In genomic region chr18:44098551-44099098, GRCh38 we compare ENCODE assay signal across 9 cellular contexts.
A peak's percentile ranks its signal among the peaks of the same experiment; 100 is the strongest.
DNase-seq lines count a peak whose midpoint lies in the region; ATAC-seq and TF ChIP-seq lines count a peak whose summit lies in the region.
"Had no signal": no experiment of that assay in that cellular context is flagged by ENCODE, and none has a peak within 500 bp of the region (broad histone marks: within the 10 kb centered on the region; RNA-seq: fewer than 3 reads in every experiment).

No MANE protein-coding gene starts in this region.

- no peaks in the 10 kb centered on the region for H3K4me1 ChIP-seq in right lobe of liver
- H3K4me1 ChIP-seq in CD8-positive, alpha-beta memory T cell (ENCODE audit: insufficient read depth, low read length), result no peaks in the 10 kb centered on the region

- 42% methylated on average over 4 of the region's 4 CpGs for WGBS in right lobe of liver (ENCODE audit: insufficient coverage, low coverage, low lambda C conversion rate, missing lambda C conversion rate)

- no peaks in the 10 kb centered on the region; the same call in none of the 2 replicates for H3K27me3 Mint-ChIP-seq in WTC11 (ENCODE audit: low read depth)
- no peaks in the 10 kb centered on the region for H3K27me3 Mint-ChIP-seq in CD8-positive, alpha-beta memory T cell
- no peaks in the 10 kb centered on the region for H3K27me3 Mint-ChIP-seq in CD4-positive, alpha-beta T cell

- no peak overlapping the region for H3K27ac Mint-ChIP-seq in WTC11
- H3K27ac Mint-ChIP-seq in CD8-positive, alpha-beta memory T cell, result no peak overlapping the region
- H3K27ac Mint-ChIP-seq in CD4-positive, alpha-beta T cell, result no peak overlapping the region

- TF ChIP-seq CTCF in WTC11 (IDR thresholded peaks at IDR 0.05) (peak; percentile 25; the same call in 1 of the 2 replicates), right lobe of liver (IDR thresholded peaks at IDR 0.05) (peak; percentile 17 to 34 (median 24))
- no peak for TF ChIP-seq CTCF in CD4-positive, alpha-beta T cell (IDR thresholded peaks at IDR 0.05)

- no peaks in the 10 kb centered on the region for H3K27me3 ChIP-seq in right lobe of liver
- no peaks in the 10 kb centered on the region for H3K27me3 ChIP-seq in CD8-positive, alpha-beta memory T cell (ENCODE audit: insufficient read depth, low read length, poor library complexity, severe bottlenecking)
- no peaks in the 10 kb centered on the region for H3K27me3 ChIP-seq in CD4-positive, alpha-beta T cell (ENCODE audit: control insufficient read depth, insufficient read depth, low read length)

- CTCF ChIA-PET in WTC11 (lab: Charles Lee), result interaction anchor here (1.0 kb wide), 1 partner anchor 437 kb away, joined by 3 read pairs; no protein-coding TSS in a partner anchor
- CTCF ChIA-PET in CD8-positive, alpha-beta memory T cell (lab: Charles Lee), result no interaction called here
- CTCF ChIA-PET in CD4-positive, alpha-beta T cell (lab: Charles Lee), result no interaction called here

- H3K36me3 ChIP-seq in right lobe of liver, result no peaks in the 10 kb centered on the region
- H3K36me3 ChIP-seq in CD8-positive, alpha-beta memory T cell (ENCODE audit: insufficient read depth, low read length), result no peaks in the 10 kb centered on the region

- H3K4me3 ChIP-seq in right lobe of liver, result no peak overlapping the region
- H3K4me3 ChIP-seq in CD8-positive, alpha-beta memory T cell (ENCODE audit: low read length), result no peak overlapping the region

- DNase-seq in EH (ENCODE audit: low read depth) (peak; percentile 54), HT1080 (ENCODE audit: low read depth) (peak; percentile 60), WTC11 (ENCODE audit: low spot score) (peak; percentile 40), right lobe of liver (no peak), mesenteric fat pad (ENCODE audit: low spot score) (no peak)
- DNase-seq in CD8-positive, alpha-beta memory T cell, result no peak
- DNase-seq in activated CD8-positive, alpha-beta memory T cell treated with anti-CD3 and anti-CD28 coated beads, Interleukin-2, amount 50 U/mL, for 48 hours, result no peak
- no peak for DNase-seq in CD4-positive, alpha-beta T cell
- DNase-seq: activated CD4-positive, CD25-positive, alpha-beta regulatory T cell treated with anti-CD3 and anti-CD28 coated beads, Interleukin-2, amount 50 U/mL, for 72 hours had no signal

- intact Hi-C loops in right lobe of liver (cut with DNase I), result no loop called here
- intact Hi-C loops in CD4-positive, alpha-beta T cell (cut with DNase I, micrococcal nuclease), result no loop called here

- POLR2A ChIA-PET in WTC11 (lab: Charles Lee), result no interaction called here
- POLR2A ChIA-PET in CD8-positive, alpha-beta memory T cell (lab: Charles Lee), result no interaction called here
- POLR2A ChIA-PET in CD4-positive, alpha-beta T cell (lab: Charles Lee), result no interaction called here

- H3K9me3 ChIP-seq in right lobe of liver, result no peaks in the 10 kb centered on the region
- no peaks in the 10 kb centered on the region for H3K9me3 ChIP-seq in CD8-positive, alpha-beta memory T cell (ENCODE audit: low read length)
- H3K9me3 ChIP-seq in CD4-positive, alpha-beta T cell (ENCODE audit: control insufficient read depth, low read length), result no peaks in the 10 kb centered on the region

- ATAC-seq in WTC11, result peak; percentile 96
- peak; percentile 39 to 60 (median 51) for ATAC-seq in right lobe of liver
- no peak for ATAC-seq in CD4-positive, alpha-beta T cell (ENCODE audit: poor library complexity)

- H3K9me3 Mint-ChIP-seq in WTC11, result peaks cover 36% of the 10 kb centered on the region
- peaks cover 1 to 20% (median 8%) of the 10 kb centered on the region in 5 donors for H3K9me3 Mint-ChIP-seq in CD8-positive, alpha-beta memory T cell
- peaks cover 2% of the 10 kb centered on the region for H3K9me3 Mint-ChIP-seq in CD4-positive, alpha-beta T cell

- H3K36me3 Mint-ChIP-seq in WTC11, result peaks cover 30% of the 10 kb centered on the region
- no peaks in the 10 kb centered on the region for H3K36me3 Mint-ChIP-seq in CD8-positive, alpha-beta memory T cell
- H3K36me3 Mint-ChIP-seq in CD4-positive, alpha-beta T cell (ENCODE audit: low read depth), result no peaks in the 10 kb centered on the region

- TF ChIP-seq POLR2A in right lobe of liver (IDR thresholded peaks at IDR 0.05), result no peak

- no peak overlapping the region for H3K27ac ChIP-seq in right lobe of liver
- no peak overlapping the region for H3K27ac ChIP-seq in CD8-positive, alpha-beta memory T cell (ENCODE audit: low read depth, low read length)
- H3K27ac ChIP-seq in CD4-positive, alpha-beta T cell (ENCODE audit: low read depth, low read length), result no peak overlapping the region

- H3K4me1 Mint-ChIP-seq in WTC11, result peaks cover 28% of the 10 kb centered on the region
- H3K4me1 Mint-ChIP-seq in CD8-positive, alpha-beta memory T cell, result no peaks in the 10 kb centered on the region
- H3K4me1 Mint-ChIP-seq in CD4-positive, alpha-beta T cell (ENCODE audit: low read depth), result no peaks in the 10 kb centered on the region

- no peak overlapping the region for H3K4me3 Mint-ChIP-seq in WTC11
- no peak overlapping the region for H3K4me3 Mint-ChIP-seq in CD8-positive, alpha-beta memory T cell
- no peak overlapping the region for H3K4me3 Mint-ChIP-seq in CD4-positive, alpha-beta T cell

TF ChIP-seq in WTC11, 78 proteins besides CTCF, POLR2A, EP300 and RAD21:
- TF ChIP-seq ZNF396 (CRISPR knock-in tag; IDR thresholded peaks at IDR 0.05; ENCODE audit: borderline replicate concordance), result no peak
- TF ChIP-seq, protein P1, sequence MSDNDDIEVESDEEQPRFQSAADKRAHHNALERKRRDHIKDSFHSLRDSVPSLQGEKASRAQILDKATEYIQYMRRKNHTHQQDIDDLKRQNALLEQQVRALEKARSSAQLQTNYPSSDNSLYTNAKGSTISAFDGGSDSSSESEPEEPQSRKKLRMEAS (CRISPR knock-in tag; IDR thresholded peaks at IDR 0.05), result 0 out of 2 replicates have a peak, but pooled peaks have one; percentile 24

Comparison
In these comparisons a context has a peak if more than half of its experiments do, and no peak if none do; other contexts are left out.
1. DNase-seq: peak in EH (single experiment), HT1080 (single experiment) and WTC11 (single experiment); none in right lobe of liver (0 of 3), CD8-positive, alpha-beta memory T cell (0 of 5), activated CD8-positive, alpha-beta memory T cell treated with anti-CD3 and anti-CD28 coated beads, Interleukin-2, amount 50 U/mL, for 48 hours (single experiment), CD4-positive, alpha-beta T cell (0 of 10) and mesenteric fat pad (single experiment).